30 cellular contexts compared by ENCODE assay signal in genomic region chr10:18402766-18403346, GRCh38.
A peak's percentile ranks its signal among the peaks of the same experiment; 100 is the strongest.
DNase-seq lines count a peak whose midpoint lies in the region; TF ChIP-seq lines count a peak whose summit lies in the region.
"Had no signal": no experiment of that assay in that cellular context is flagged by ENCODE, and none has a peak within 500 bp of the region (broad histone marks: within the 10 kb centered on the region; RNA-seq: fewer than 3 reads in every experiment).

No MANE protein-coding gene starts in this region.

- H2AFZ ChIP-seq in GM23248 (no peak overlapping the region), PC-9 (no peak overlapping the region)

- POLR2A ChIA-PET in GM10248 (lab: Yijun Ruan, JAX): no interaction called here
- POLR2A ChIA-PET in PC-9 (lab: Charles Lee; ENCODE audit: unreplicated experiment): no interaction called here

- H3K9me3 ChIP-seq in GM23248 (ENCODE audit: low read depth) (no peaks in the 10 kb centered on the region), adrenal gland (replicated peaks in 1 of 3) (no peaks in the 10 kb centered on the region), esophagus muscularis mucosa (no peaks in the 10 kb centered on the region), HAP-1 (no peaks in the 10 kb centered on the region), PC-9 (ENCODE audit: insufficient read depth, low read depth) (no peaks in the 10 kb centered on the region)
- H3K9me3 ChIP-seq: colonic mucosa, Peyer's patch, right lobe of liver, suprapubic skin had no signal

- no peak for TF ChIP-seq CTCF in adrenal gland (IDR thresholded peaks at IDR 0.05)
- TF ChIP-seq CTCF in esophagus muscularis mucosa (IDR thresholded peaks at IDR 0.05): no peak
- TF ChIP-seq CTCF in GM10248 (IDR thresholded peaks at IDR 0.05; ENCODE audit: control extremely low read depth, extremely low read depth, low read depth, missing control alignments): no peak
- no peak for TF ChIP-seq CTCF in PC-9 (conservative IDR thresholded peaks at IDR 0.05)

- H3K36me3 ChIP-seq in GM23248 (ENCODE audit: low read depth) (no peaks in the 10 kb centered on the region), adrenal gland (replicated peaks in 1 of 2) (no peaks in the 10 kb centered on the region), esophagus muscularis mucosa (no peaks in the 10 kb centered on the region), HAP-1 (replicated peaks) (no peaks in the 10 kb centered on the region), PC-9 (ENCODE audit: low read depth) (no peaks in the 10 kb centered on the region)
- H3K36me3 ChIP-seq: colonic mucosa, Peyer's patch, right lobe of liver, suprapubic skin, WERI-Rb-1 had no signal

- no peaks in the 10 kb centered on the region for H3K79me2 ChIP-seq in GM23248 (ENCODE audit: insufficient read depth)
- no peaks in the 10 kb centered on the region for H3K79me2 ChIP-seq in PC-9 (ENCODE audit: low read depth)

- H3K4me2 ChIP-seq in GM23248 (ENCODE audit: unreplicated experiment) (no peak overlapping the region), PC-9 (no peak overlapping the region)
- H3K4me2 ChIP-seq: KMS-11 had no signal

- WGBS in GM23248 (ENCODE audit: low coverage in 1 of 2, low lambda C conversion rate in 2 of 2, missing lambda C conversion rate in 2 of 2), 2 experiments: 65 to 76% methylated on average over 4 of the region's 4 CpGs
- 49 to 71% (median 53%) methylated on average over 4 of the region's 4 CpGs for WGBS in adrenal gland, 4 donors
- 85% methylated on average over 4 of the region's 4 CpGs for WGBS in esophagus muscularis mucosa

- in situ Hi-C loops in GM23248 (cut with MboI): no loop called here
- in situ Hi-C loops in HAP-1 (cut with MboI; ENCODE audit: low sequenced_read_pairs): no loop called here

- intact Hi-C loops in adrenal gland (cut with DNase I): no loop called here
- intact Hi-C loops in esophagus muscularis mucosa (cut with DNase I): no loop called here
- intact Hi-C loops in PC-9 (cut with micrococcal nuclease; ENCODE audit: unreplicated experiment): no loop called here

- no peak for TF ChIP-seq EP300 in esophagus muscularis mucosa (IDR thresholded peaks at IDR 0.05)

- no peak overlapping the region for H3K9ac ChIP-seq in GM23248
- H3K9ac ChIP-seq: KMS-11 had no signal

- H3K27ac ChIP-seq in GM23248 (no peak overlapping the region), adrenal gland (peak overlapping the region in 3 of 5 donors; percentile 13 to 26 (median 19)), esophagus muscularis mucosa (replicated peaks in 1 of 4) (no peak overlapping the region), PC-9 (no peak overlapping the region)
- H3K27ac ChIP-seq: KMS-11, right lobe of liver, suprapubic skin, WERI-Rb-1 had no signal

- H3K4me1 ChIP-seq in GM23248 (ENCODE audit: insufficient read depth) (no peaks in the 10 kb centered on the region), adrenal gland (replicated peaks in 1 of 2) (peaks cover 8 to 16% of the 10 kb centered on the region in 2 donors), esophagus muscularis mucosa (peaks cover 15 to 56% (median 41%) of the 10 kb centered on the region in 4 donors), HAP-1 (peaks cover 10% of the 10 kb centered on the region), PC-9 (replicated peaks; ENCODE audit: insufficient read depth) (no peaks in the 10 kb centered on the region)
- H3K4me1 ChIP-seq: colonic mucosa, Peyer's patch, right lobe of liver, suprapubic skin had no signal

- CTCF ChIA-PET in GM10248 (lab: Yijun Ruan, JAX) (no interaction called here), PC-9 (lab: Charles Lee) (no interaction called here)

- TF ChIP-seq POLR2A in adrenal gland (IDR thresholded peaks at IDR 0.05) (no peak), esophagus muscularis mucosa (IDR thresholded peaks at IDR 0.05; ENCODE audit: low read depth) (no peak)

- H3K27me3 ChIP-seq in GM23248 (replicated peaks; ENCODE audit: insufficient read depth) (no peaks in the 10 kb centered on the region), adrenal gland (no peaks in the 10 kb centered on the region), esophagus muscularis mucosa (no peaks in the 10 kb centered on the region), HAP-1 (ENCODE audit: low read depth) (no peaks in the 10 kb centered on the region), PC-9 (ENCODE audit: insufficient read depth, low read depth) (peaks cover 3% of the 10 kb centered on the region; the same call in 1 of the 2 replicates)
- H3K27me3 ChIP-seq: colonic mucosa, Peyer's patch, right lobe of liver had no signal

- H4K20me1 ChIP-seq in GM23248 (ENCODE audit: insufficient read depth) (no peaks in the 10 kb centered on the region), PC-9 (ENCODE audit: insufficient read depth) (no peaks in the 10 kb centered on the region)

- BruUV-seq in PC-9 (replicated peaks; lab: Mats Ljungman, UMichigan): no TSS peak

- H3F3A ChIP-seq in GM23248 (ENCODE audit: insufficient read depth) (no peaks in the 10 kb centered on the region), PC-9 (ENCODE audit: insufficient read depth, low read depth) (no peaks in the 10 kb centered on the region)

- H3K4me3 ChIP-seq in GM23248 (no peak overlapping the region), adrenal gland (no peak overlapping the region), esophagus muscularis mucosa (no peak overlapping the region), HAP-1 (no peak overlapping the region), PC-9 (no peak overlapping the region)
- H3K4me3 ChIP-seq: right lobe of liver, suprapubic skin had no signal

- H3K9me2 ChIP-seq in GM23248 (ENCODE audit: insufficient read depth) (no peaks in the 10 kb centered on the region), PC-9 (ENCODE audit: insufficient read depth) (no peaks in the 10 kb centered on the region)

- peak; percentile 36 for DNase-seq in GM23248
- peak in 2 of 7 donors; percentile 10 to 25 for DNase-seq in adrenal gland
- DNase-seq in esophagus muscularis mucosa (ENCODE audit: extremely low spot score): peak; percentile 66
- peak; percentile 54 for DNase-seq in superior temporal gyrus (ENCODE audit: extremely low spot score)
- DNase-seq in HAP-1 (ENCODE audit: low spot score in 2 of 2): no peak
- no peak for DNase-seq in GM10248 (ENCODE audit: extremely low spot score)
- no peak for DNase-seq in PC-9
- DNase-seq: activated CD4-positive, alpha-beta T cell treated with anti-CD3 and anti-CD28 coated beads, Interleukin-2, amount 10 ng/mL, durations not matched to agents 24 days and 14 days; activated gamma-delta T cell treated with Interleukin-2 at 50 U/mL for 16 hours; activated naive CD8-positive, alpha-beta T cell treated with anti-CD3 and anti-CD28 coated beads, Interleukin-2, amount 50 U/mL, for 24 hours; activated T-cell treated with anti-CD3 and anti-CD28 coated beads, Interleukin-2, amount 50 U/mL, for 4 hours; Calu3; colonic mucosa; effector memory CD8-positive, alpha-beta T cell; hypothalamus; immature natural killer cell; mesendoderm; NCI-H1694; NCI-H510A; NK-92 treated with Interleukin-12 subunit alpha and Interleukin-12 subunit beta, amount 100 ng/mL, for 24 hours; Peyer's patch; right lobe of liver; SIG-M5; stimulated activated CD4-positive, alpha-beta T cell treated with anti-CD3 and anti-CD28 coated beads, Interleukin-12 subunit alpha, Interleukin-12 subunit beta, amount 100 ng/mL, for 4 hours; stimulated activated CD4-positive, alpha-beta T cell treated with anti-CD3 and anti-CD28 coated beads, Interleukin-4, amount 100 ng/mL, for 24 hours; SW 1271; T-helper 9 cell; WERI-Rb-1 had no signal

Comparison
In these comparisons a context has a peak if more than half of its experiments do, and no peak if none do; other contexts are left out.
1. DNase-seq: peak in GM23248 (single experiment), esophagus muscularis mucosa (single experiment) and superior temporal gyrus (single experiment); none in HAP-1 (0 of 2), GM10248 (single experiment) and PC-9 (0 of 2).
2. H3K27ac ChIP-seq: peak in adrenal gland (3 of 5); none in GM23248 (single experiment), esophagus muscularis mucosa (0 of 4) and PC-9 (single experiment).